ENCODE assay signal across 8 cellular contexts in genomic region chr14:73058923-73059311, GRCh38. TPM values are rescaled to one million over a fixed set of nuclear protein-coding genes. Genes with fewer than 3 reads are reported as not detected.
DNase-seq lines count a peak whose midpoint lies in the region; ATAC-seq and TF ChIP-seq lines count a peak whose summit lies in the region.

No MANE protein-coding gene starts in this region.

- peak; percentile 4 for ATAC-seq in HG02588 (IDR thresholded peaks at IDR 0.05; ENCODE audit: unreplicated experiment)
- ATAC-seq in lung (ENCODE audit: insufficient read depth, low FRiP score): peak; percentile 5
- ATAC-seq in naive thymus-derived CD8-positive, alpha-beta T cell: no peak
- ATAC-seq in HG02884 (IDR thresholded peaks at IDR 0.05; ENCODE audit: unreplicated experiment): no peak

- 0% methylated on average over 16 to 18 of the region's 18 CpGs for WGBS in lung, 2 donors

- POLR2A ChIA-PET in naive thymus-derived CD8-positive, alpha-beta T cell (lab: Charles Lee): interaction anchor here (0.6 to 4.4 kb wide), 15 partner anchors 8 to 1704 kb away, joined by 3 to 62 read pairs (median 5); partner anchors contain the start of genes ABCD4, DCAF4, NUMB and PSEN1

- no peaks in the 10 kb centered on the region for H3K27me3 Mint-ChIP-seq in naive thymus-derived CD8-positive, alpha-beta T cell

- no peaks in the 10 kb centered on the region for H3K27me3 ChIP-seq in lung (ENCODE audit: control insufficient read depth, insufficient read depth)

- peaks cover 18 to 56% (median 41%) of the 10 kb centered on the region in 4 donors for H3K4me1 Mint-ChIP-seq in naive thymus-derived CD8-positive, alpha-beta T cell

- peak; percentile 49 for DNase-seq in SIG-M5 treated with dmso at 0.1 percent for 504 hours (lab: John Stamatoyannopoulos, UW; ENCODE audit: unreplicated experiment)
- DNase-seq in SIG-M5 (lab: John Stamatoyannopoulos, UW): no peak
- peak; percentile 12 for DNase-seq in NCI-H226
- no peak for DNase-seq in coronary artery (ENCODE audit: low spot score)
- DNase-seq in lung (ENCODE audit: low spot score): peak; percentile 39
- DNase-seq in naive thymus-derived CD8-positive, alpha-beta T cell: no peak

- peaks cover 0 to 15% of the 10 kb centered on the region in 2 donors for H3K4me1 ChIP-seq in lung (ENCODE audit: control insufficient read depth in 2 of 2, insufficient read depth in 2 of 2, low read length in 2 of 2)

- no peaks in the 10 kb centered on the region for H3K9me3 ChIP-seq in lung (ENCODE audit: control insufficient read depth in 2 of 2, insufficient read depth in 1 of 2, low read length in 1 of 2)

- H3K27ac ChIP-seq in coronary artery (peak overlapping the region; percentile 84 to 95), lung (ENCODE audit: low read depth in 1 of 2, low read length in 1 of 2) (peak overlapping the region; percentile 88 to 91)

- H3K4me3 ChIP-seq in coronary artery (peak overlapping the region; percentile 89), lung (peak overlapping the region; percentile 75)

- TF ChIP-seq CTCF in coronary artery (IDR thresholded peaks at IDR 0.05) (no peak), lung (IDR thresholded peaks at IDR 0.05; ENCODE audit: control extremely low read depth, extremely low read depth) (no peak)

- no peak overlapping the region for H3K27ac Mint-ChIP-seq in naive thymus-derived CD8-positive, alpha-beta T cell

- peaks cover 0 to 4% of the 10 kb centered on the region in 2 donors for H3K36me3 ChIP-seq in lung (ENCODE audit: control insufficient read depth in 2 of 2, insufficient read depth in 2 of 2, low read length in 2 of 2)

- no peaks in the 10 kb centered on the region for H3K9me3 Mint-ChIP-seq in naive thymus-derived CD8-positive, alpha-beta T cell

- peaks cover 3 to 29% (median 4%) of the 10 kb centered on the region in 3 donors for H3K36me3 Mint-ChIP-seq in naive thymus-derived CD8-positive, alpha-beta T cell

- no peak overlapping the region for H3K4me3 Mint-ChIP-seq in naive thymus-derived CD8-positive, alpha-beta T cell

RNA-seq across cellular contexts. Expression of gene RBM25, which starts 0.6 kb away (rescaled TPM):
- total RNA-seq in lung: 100 to 1,000 TPM in 1 of 2 donors, 10 to 100 TPM in 1; 59.4 to 103 TPM
- polyA plus RNA-seq in lung: 10 to 100 TPM; 27.9 to 50.7 TPM
- total RNA-seq in naive thymus-derived CD8-positive, alpha-beta T cell: 100 to 1,000 TPM; 161 to 168 TPM
- polyA plus RNA-seq in naive thymus-derived CD8-positive, alpha-beta T cell: 10 to 100 TPM; 40.7 to 64.8 (median 42.6) TPM

RNA-seq across cellular contexts. Expression of gene ZFYVE1, which starts 32.0 kb away (rescaled TPM):
- 10 to 100 TPM; 17.1 to 17.7 TPM for total RNA-seq in lung
- 10 to 100 TPM in 1 of 2 donors, 1 to 10 TPM in 1; 4.1 to 11.4 TPM for polyA plus RNA-seq in lung
- total RNA-seq in naive thymus-derived CD8-positive, alpha-beta T cell: 10 to 100 TPM; 20.1 to 20.5 TPM
- 1 to 10 TPM; 4.1 to 6.4 (median 4.5) TPM for polyA plus RNA-seq in naive thymus-derived CD8-positive, alpha-beta T cell

Comparison
In these comparisons a context has a peak if more than half of its experiments do, and no peak if none do; other contexts are left out.
1. DNase-seq: peak in SIG-M5 treated with dmso at 0.1 percent for 504 hours (single experiment), NCI-H226 (single experiment) and lung (single experiment); none in SIG-M5 (single experiment), coronary artery (single experiment) and naive thymus-derived CD8-positive, alpha-beta T cell (0 of 10).
2. ATAC-seq: peak in HG02588 (single experiment) and lung (single experiment); none in naive thymus-derived CD8-positive, alpha-beta T cell (0 of 2) and HG02884 (single experiment).